ENCODE assay signal across 39 cellular contexts in genomic region chr13:105663182-105663581, GRCh38.
"Had no signal": no experiment of that assay in that cellular context is flagged by ENCODE, and none has a peak within 500 bp of the region (broad histone marks: within the 10 kb centered on the region; RNA-seq: fewer than 3 reads in every experiment).

No MANE protein-coding gene starts in this region.

- H3K9me3 ChIP-seq: adrenal gland, ascending aorta, body of pancreas, breast epithelium had no signal

- H3K27ac Mint-ChIP-seq: activated naive CD4-positive, alpha-beta T cell treated with anti-CD3 and anti-CD28 coated beads for 36 hours; activated naive CD4-positive, alpha-beta T cell treated with anti-CD3 and anti-CD28 coated beads, Interleukin-2, amount 10 ng/mL, durations not matched to agents 7 days and 5 days; activated naive CD4-positive, alpha-beta T cell treated with anti-CD3 and anti-CD28 coated beads, Interleukin-2, amount 50 U/mL, for 24 hours; activated naive CD4-positive, alpha-beta T cell treated with anti-CD3 and anti-CD28 coated beads, Interleukin-2, amount 50 U/mL, for 72 hours; activated naive CD8-positive, alpha-beta T cell; activated naive CD8-positive, alpha-beta T cell treated with anti-CD3 and anti-CD28 coated beads for 36 hours; activated naive CD8-positive, alpha-beta T cell treated with anti-CD3 and anti-CD28 coated beads, Interleukin-2, amount 10 ng/mL, durations not matched to agents 7 days and 5 days; activated naive CD8-positive, alpha-beta T cell treated with anti-CD3 and anti-CD28 coated beads, Interleukin-2, amount 50 U/mL, for 24 hours; activated T-cell treated with anti-CD3 and anti-CD28 coated beads, Interleukin-2, amount 50 U/mL, for 24 hours; activated T-cell treated with anti-CD3 and anti-CD28 coated beads, Interleukin-2, amount 50 U/mL, for 72 hours; activated T-helper 1 cell treated with anti-CD3 and anti-CD28 coated beads, Interleukin-12 subunit alpha, Interleukin-12 subunit beta, Interleukin-2, Interleukin-4 antibody, amounts not matched to agents 30 ng/mL and 10 ng/mL and 1 ng/mL, durations not matched to agents 14 hours and 24 hours and 36 hours; activated T-helper 17 cell treated with anti-CD3 and anti-CD28 coated beads, Interleukin-2, amount 50 U/mL, for 72 hours; activated T-helper 2 cell treated with anti-CD3 and anti-CD28 coated beads, Interferon-gamma antibody, Interleukin-2, Interleukin-4, amounts not matched to agents 10 μg/mL and 5 μg/mL and 100 μg/mL, durations not matched to agents 14 hours and 24 hours and 36 hours; brain had no signal

- H3K9me3 Mint-ChIP-seq: activated naive CD4-positive, alpha-beta T cell treated with anti-CD3 and anti-CD28 coated beads for 36 hours; activated naive CD4-positive, alpha-beta T cell treated with anti-CD3 and anti-CD28 coated beads, Interleukin-2, amount 10 ng/mL, durations not matched to agents 7 days and 5 days; activated naive CD4-positive, alpha-beta T cell treated with anti-CD3 and anti-CD28 coated beads, Interleukin-2, amount 50 U/mL, for 72 hours; activated naive CD8-positive, alpha-beta T cell treated with anti-CD3 and anti-CD28 coated beads for 36 hours; activated naive CD8-positive, alpha-beta T cell treated with anti-CD3 and anti-CD28 coated beads, Interleukin-2, amount 50 U/mL, for 24 hours; activated T-cell treated with anti-CD3 and anti-CD28 coated beads, Interleukin-2, amount 50 U/mL, for 24 hours; activated T-helper 1 cell treated with anti-CD3 and anti-CD28 coated beads, Interleukin-12 subunit alpha, Interleukin-12 subunit beta, Interleukin-2, Interleukin-4 antibody, amounts not matched to agents 30 ng/mL and 10 ng/mL and 1 ng/mL, durations not matched to agents 14 hours and 24 hours and 36 hours; activated T-helper 2 cell treated with anti-CD3 and anti-CD28 coated beads, Interferon-gamma antibody, Interleukin-2, Interleukin-4, amounts not matched to agents 10 μg/mL and 5 μg/mL and 100 μg/mL, durations not matched to agents 14 hours and 24 hours and 36 hours had no signal

- FAIRE-seq: astrocyte, bronchial epithelial cell had no signal

- H3K4me3 ChIP-seq: adrenal gland, ascending aorta, body of pancreas, breast epithelium, cardiac muscle cell had no signal

- DNase-seq: activated effector memory CD4-positive, alpha-beta T cell treated with anti-CD3 and anti-CD28 coated beads, Interleukin-2, amount 50 U/mL, for 16 hours; activated gamma-delta T cell; activated gamma-delta T cell treated with Interleukin-2 at 50 U/mL for 16 hours; activated naive CD4-positive, alpha-beta T cell; activated naive CD4-positive, alpha-beta T cell treated with anti-CD3 and anti-CD28 coated beads for 36 hours; activated naive CD4-positive, alpha-beta T cell treated with anti-CD3 and anti-CD28 coated beads, Interleukin-2, amount 10 ng/mL, durations not matched to agents 7 days and 5 days; activated naive CD4-positive, alpha-beta T cell treated with anti-CD3 and anti-CD28 coated beads, Interleukin-2, amount 50 U/mL, for 16 hours; activated naive CD4-positive, alpha-beta T cell treated with Interleukin-2 at 50 U/mL for 16 hours; activated naive CD8-positive, alpha-beta T cell treated with anti-CD3 and anti-CD28 coated beads for 36 hours; activated naive CD8-positive, alpha-beta T cell treated with anti-CD3 and anti-CD28 coated beads, Interleukin-2, amount 10 ng/mL, durations not matched to agents 7 days and 5 days; activated naive CD8-positive, alpha-beta T cell treated with anti-CD3 and anti-CD28 coated beads, Interleukin-2, amount 50 U/mL, for 24 hours; activated T-cell treated with anti-CD3 and anti-CD28 coated beads, Interleukin-2, amount 50 U/mL, for 1 hour; activated T-cell treated with anti-CD3 and anti-CD28 coated beads, Interleukin-2, amount 50 U/mL, for 24 hours; activated T-cell treated with anti-CD3 and anti-CD28 coated beads, Interleukin-2, amount 50 U/mL, for 4 hours; activated T-cell treated with anti-CD3 and anti-CD28 coated beads, Interleukin-2, amount 50 U/mL, for 48 hours; activated T-cell treated with anti-CD3 and anti-CD28 coated beads, Interleukin-2, amount 50 U/mL, for 72 hours; adrenal gland; amniotic stem cell; amygdala; anterior cingulate cortex; aorta; body of pancreas; brain microvascular endothelial cell; caudate nucleus; central memory CD4-positive, alpha-beta T cell; cerebellar nuclear complex had no signal

- H3K4me3 Mint-ChIP-seq: activated naive CD4-positive, alpha-beta T cell treated with anti-CD3 and anti-CD28 coated beads for 36 hours; activated naive CD4-positive, alpha-beta T cell treated with anti-CD3 and anti-CD28 coated beads, Interleukin-2, amount 10 ng/mL, durations not matched to agents 7 days and 5 days; activated naive CD4-positive, alpha-beta T cell treated with anti-CD3 and anti-CD28 coated beads, Interleukin-2, amount 50 U/mL, for 24 hours; activated naive CD8-positive, alpha-beta T cell; activated naive CD8-positive, alpha-beta T cell treated with anti-CD3 and anti-CD28 coated beads for 36 hours; activated naive CD8-positive, alpha-beta T cell treated with anti-CD3 and anti-CD28 coated beads, Interleukin-2, amount 10 ng/mL, durations not matched to agents 7 days and 5 days; activated naive CD8-positive, alpha-beta T cell treated with anti-CD3 and anti-CD28 coated beads, Interleukin-2, amount 50 U/mL, for 24 hours; activated T-cell treated with anti-CD3 and anti-CD28 coated beads, Interleukin-2, amount 50 U/mL, for 24 hours; activated T-cell treated with anti-CD3 and anti-CD28 coated beads, Interleukin-2, amount 50 U/mL, for 4 hours; activated T-cell treated with anti-CD3 and anti-CD28 coated beads, Interleukin-2, amount 50 U/mL, for 72 hours; activated T-helper 1 cell treated with anti-CD3 and anti-CD28 coated beads, Interleukin-12 subunit alpha, Interleukin-12 subunit beta, Interleukin-2, Interleukin-4 antibody, amounts not matched to agents 30 ng/mL and 10 ng/mL and 1 ng/mL, durations not matched to agents 14 hours and 24 hours and 36 hours; activated T-helper 17 cell treated with anti-CD3 and anti-CD28 coated beads, Interleukin-2, amount 50 U/mL, for 72 hours; brain; central memory CD8-positive, alpha-beta T cell had no signal

- H3K27ac ChIP-seq: adrenal gland, ascending aorta, body of pancreas, brain microvascular endothelial cell, breast epithelium, cardiac muscle cell had no signal

- H3K27me3 ChIP-seq: adrenal gland, ascending aorta, body of pancreas, brain microvascular endothelial cell, breast epithelium, cardiac muscle cell had no signal

- H3K4me1 ChIP-seq: adrenal gland, ascending aorta, body of pancreas, breast epithelium had no signal

- H3K27me3 Mint-ChIP-seq: activated naive CD4-positive, alpha-beta T cell treated with anti-CD3 and anti-CD28 coated beads, Interleukin-2, amount 10 ng/mL, durations not matched to agents 7 days and 5 days; activated naive CD4-positive, alpha-beta T cell treated with anti-CD3 and anti-CD28 coated beads, Interleukin-2, amount 50 U/mL, for 24 hours; activated naive CD8-positive, alpha-beta T cell; activated naive CD8-positive, alpha-beta T cell treated with anti-CD3 and anti-CD28 coated beads for 36 hours; activated naive CD8-positive, alpha-beta T cell treated with anti-CD3 and anti-CD28 coated beads, Interleukin-2, amount 10 ng/mL, durations not matched to agents 7 days and 5 days; activated naive CD8-positive, alpha-beta T cell treated with anti-CD3 and anti-CD28 coated beads, Interleukin-2, amount 50 U/mL, for 24 hours; activated T-cell treated with anti-CD3 and anti-CD28 coated beads, Interleukin-2, amount 50 U/mL, for 24 hours; activated T-helper 17 cell treated with anti-CD3 and anti-CD28 coated beads, Interleukin-2, amount 50 U/mL, for 72 hours; brain; central memory CD8-positive, alpha-beta T cell had no signal

- ATAC-seq: activated naive CD4-positive, alpha-beta T cell treated with anti-CD3 and anti-CD28 coated beads, Interleukin-2, amount 50 U/mL, for 72 hours; activated naive CD8-positive, alpha-beta T cell treated with anti-CD3 and anti-CD28 coated beads, Interleukin-2, amount 50 U/mL, for 24 hours; activated T-cell treated with anti-CD3 and anti-CD28 coated beads, Interleukin-2, amount 50 U/mL, for 4 hours; activated T-cell treated with anti-CD3 and anti-CD28 coated beads, Interleukin-2, amount 50 U/mL, for 72 hours; activated T-helper 17 cell treated with anti-CD3 and anti-CD28 coated beads, Interleukin-2, amount 50 U/mL, for 72 hours; body of pancreas had no signal

- H3K4me1 Mint-ChIP-seq: activated naive CD4-positive, alpha-beta T cell treated with anti-CD3 and anti-CD28 coated beads, Interleukin-2, amount 10 ng/mL, durations not matched to agents 7 days and 5 days; activated naive CD4-positive, alpha-beta T cell treated with anti-CD3 and anti-CD28 coated beads, Interleukin-2, amount 50 U/mL, for 24 hours; activated naive CD8-positive, alpha-beta T cell treated with anti-CD3 and anti-CD28 coated beads for 36 hours; activated naive CD8-positive, alpha-beta T cell treated with anti-CD3 and anti-CD28 coated beads, Interleukin-2, amount 10 ng/mL, durations not matched to agents 7 days and 5 days; activated naive CD8-positive, alpha-beta T cell treated with anti-CD3 and anti-CD28 coated beads, Interleukin-2, amount 50 U/mL, for 24 hours; activated T-helper 17 cell treated with anti-CD3 and anti-CD28 coated beads, Interleukin-2, amount 50 U/mL, for 72 hours; central memory CD8-positive, alpha-beta T cell had no signal

- H3K36me3 Mint-ChIP-seq: activated naive CD4-positive, alpha-beta T cell treated with anti-CD3 and anti-CD28 coated beads, Interleukin-2, amount 10 ng/mL, durations not matched to agents 7 days and 5 days; activated naive CD4-positive, alpha-beta T cell treated with anti-CD3 and anti-CD28 coated beads, Interleukin-2, amount 50 U/mL, for 24 hours; activated naive CD4-positive, alpha-beta T cell treated with anti-CD3 and anti-CD28 coated beads, Interleukin-2, amount 50 U/mL, for 72 hours; activated naive CD8-positive, alpha-beta T cell; activated naive CD8-positive, alpha-beta T cell treated with anti-CD3 and anti-CD28 coated beads for 36 hours; activated naive CD8-positive, alpha-beta T cell treated with anti-CD3 and anti-CD28 coated beads, Interleukin-2, amount 10 ng/mL, durations not matched to agents 7 days and 5 days; brain had no signal

- H3K36me3 ChIP-seq: adrenal gland, ascending aorta, brain microvascular endothelial cell, breast epithelium, cardiac muscle cell had no signal
